In genomic region chr19:12880551-12881171, GRCh38 we compare ENCODE assay signal across 1 cellular context.
TF ChIP-seq lines count a peak whose summit lies in the region.

No MANE protein-coding gene starts in this region.

TF ChIP-seq in H1, 55 proteins besides CTCF, POLR2A, EP300 and RAD21:
- no peak for TF ChIP-seq SP4 (IDR thresholded peaks at IDR 0.05; ENCODE audit: low read length)
- no peak for TF ChIP-seq JUN (IDR thresholded peaks at IDR 0.05; ENCODE audit: low read depth, low read length)
- TF ChIP-seq SP1 (IDR thresholded peaks at IDR 0.05; ENCODE audit: low read depth, low read length) = no peak
- TF ChIP-seq NRF1 (IDR thresholded peaks at IDR 0.05; ENCODE audit: low read depth, low read length) = no peak
- TF ChIP-seq ATF2 (IDR thresholded peaks at IDR 0.05; ENCODE audit: low read length) = no peak
- 0 out of 2 replicates have a peak, but pooled peaks have one; percentile 2 for TF ChIP-seq E2F6 (IDR thresholded peaks at IDR 0.05)
- no peak for TF ChIP-seq CREB1 (IDR thresholded peaks at IDR 0.05)
- TF ChIP-seq CHD2 (IDR thresholded peaks at IDR 0.05; ENCODE audit: low read length) = no peak
- no peak for TF ChIP-seq SP2 (IDR thresholded peaks at IDR 0.05; ENCODE audit: low read length)
